In the genomic region with DNA sequence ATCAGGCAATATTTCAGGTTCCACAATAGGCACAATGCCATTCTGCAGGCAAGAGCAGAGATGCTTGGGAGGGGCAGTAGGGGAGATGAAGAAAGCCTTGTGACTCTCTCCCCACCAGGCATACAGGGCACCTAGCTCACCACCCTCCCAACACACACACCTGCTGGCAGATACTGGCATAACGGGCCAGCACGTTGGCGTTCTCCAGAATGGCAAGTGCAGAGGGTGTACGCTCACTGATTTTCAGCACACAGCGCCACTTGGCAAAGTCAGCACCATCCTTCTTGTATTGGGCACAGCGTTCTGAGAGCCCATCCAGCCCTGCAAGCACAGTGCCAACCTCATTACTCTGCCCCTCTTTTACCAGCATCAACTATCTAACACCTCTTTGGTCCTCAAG, we compare ENCODE assay signal across 12 cellular contexts. TPM values are rescaled to one million over a fixed set of nuclear protein-coding genes. Genes with fewer than 3 reads are reported as not detected.
DNase-seq lines count a peak whose midpoint lies in the region; ATAC-seq and TF ChIP-seq lines count a peak whose summit lies in the region.
"Had no signal": no experiment of that assay in that cellular context is flagged by ENCODE, and none has a peak within 500 bp of the region (broad histone marks: within the 10 kb centered on the region; RNA-seq: fewer than 3 reads in every experiment).

No MANE protein-coding gene starts in this region.

- in situ Hi-C loops in GM13977 (cut with MboI; ENCODE audit: low pct_unique_long_range_greater_than_20kb, low sequenced_read_pairs, unreplicated experiment): no loop called here

- peaks cover 59% of the 10 kb centered on the region for H3K4me1 Mint-ChIP-seq in activated naive CD4-positive, alpha-beta T cell treated with anti-CD3 and anti-CD28 coated beads, Interleukin-2, amount 10 ng/mL, durations not matched to agents 7 days and 5 days
- H3K4me1 Mint-ChIP-seq in nephron: peaks cover 26% of the 10 kb centered on the region

- no peak for ATAC-seq in HG03139 (IDR thresholded peaks at IDR 0.05; ENCODE audit: unreplicated experiment)
- ATAC-seq: GM23338 had no signal

- DNase-seq in activated naive CD4-positive, alpha-beta T cell treated with Interleukin-2 at 50 U/mL for 16 hours: peak; percentile 32
- DNase-seq in activated naive CD4-positive, alpha-beta T cell (lab: John Stamatoyannopoulos, UW): no peak
- DNase-seq in activated naive CD4-positive, alpha-beta T cell treated with anti-CD3 and anti-CD28 coated beads, Interleukin-2, amount 10 ng/mL, durations not matched to agents 7 days and 5 days: peak; percentile 48
- DNase-seq in cerebellum (ENCODE audit: low spot score): no peak
- DNase-seq in GM13977 (ENCODE audit: low spot score): no peak
- DNase-seq: activated T-cell treated with anti-CD3 and anti-CD28 coated beads, Interleukin-2, amount 50 U/mL, for 24 hours; NCI-H1930 had no signal

- H3K27ac Mint-ChIP-seq in activated naive CD4-positive, alpha-beta T cell treated with anti-CD3 and anti-CD28 coated beads, Interleukin-2, amount 10 ng/mL, durations not matched to agents 7 days and 5 days: no peak overlapping the region
- no peak overlapping the region for H3K27ac Mint-ChIP-seq in nephron
- H3K27ac Mint-ChIP-seq: activated T-cell treated with anti-CD3 and anti-CD28 coated beads, Interleukin-2, amount 50 U/mL, for 24 hours; B cell; GM23338 had no signal

- no peaks in the 10 kb centered on the region for H3K27me3 Mint-ChIP-seq in activated naive CD4-positive, alpha-beta T cell treated with anti-CD3 and anti-CD28 coated beads, Interleukin-2, amount 10 ng/mL, durations not matched to agents 7 days and 5 days
- no peaks in the 10 kb centered on the region for H3K27me3 Mint-ChIP-seq in nephron (ENCODE audit: low read depth)
- H3K27me3 Mint-ChIP-seq: activated T-cell treated with anti-CD3 and anti-CD28 coated beads, Interleukin-2, amount 50 U/mL, for 24 hours; B cell had no signal

- peak overlapping the region; percentile 31 for H3K4me3 Mint-ChIP-seq in activated naive CD4-positive, alpha-beta T cell treated with anti-CD3 and anti-CD28 coated beads, Interleukin-2, amount 10 ng/mL, durations not matched to agents 7 days and 5 days
- H3K4me3 Mint-ChIP-seq in nephron: peak overlapping the region; percentile 30 to 53 (median 50)
- H3K4me3 Mint-ChIP-seq: activated T-cell treated with anti-CD3 and anti-CD28 coated beads, Interleukin-2, amount 50 U/mL, for 24 hours; B cell; GM23338 had no signal

- CTCF ChIA-PET in activated naive CD4-positive, alpha-beta T cell treated with anti-CD3 and anti-CD28 coated beads, Interleukin-2, amount 10 ng/mL, durations not matched to agents 7 days and 5 days (lab: Charles Lee): interaction anchor here (1.9 to 4.0 kb wide), 3 partner anchors 17 to 39 kb away, joined by 5 to 24 read pairs (median 5); no protein-coding TSS in a partner anchor

- H3K9me3 Mint-ChIP-seq in activated naive CD4-positive, alpha-beta T cell treated with anti-CD3 and anti-CD28 coated beads, Interleukin-2, amount 10 ng/mL, durations not matched to agents 7 days and 5 days: no peaks in the 10 kb centered on the region
- H3K9me3 Mint-ChIP-seq in nephron: no peaks in the 10 kb centered on the region
- H3K9me3 Mint-ChIP-seq: activated T-cell treated with anti-CD3 and anti-CD28 coated beads, Interleukin-2, amount 50 U/mL, for 24 hours; GM23338 had no signal

- H3K36me3 Mint-ChIP-seq in activated naive CD4-positive, alpha-beta T cell treated with anti-CD3 and anti-CD28 coated beads, Interleukin-2, amount 10 ng/mL, durations not matched to agents 7 days and 5 days: peaks cover 53% of the 10 kb centered on the region
- peaks cover 9% of the 10 kb centered on the region for H3K36me3 Mint-ChIP-seq in nephron (ENCODE audit: low read depth)

- peak; percentile 15; the same call in 1 of the 2 replicates for TF ChIP-seq CTCF in GM12874 (IDR thresholded peaks at IDR 0.05; ENCODE audit: insufficient read depth, low read depth, low read length)
- no peak for TF ChIP-seq CTCF in nephron (IDR thresholded peaks at IDR 0.05; ENCODE audit: unreplicated experiment in 3 of 3)
- no peak for TF ChIP-seq CTCF in GM13977 (IDR thresholded peaks at IDR 0.05; ENCODE audit: extremely low read depth, insufficient read depth, missing control alignments)

RNA-seq across cellular contexts. Expression of a gene that starts 2.2 kb away (rescaled TPM):
- total RNA-seq in cerebellum: 87.4 TPM

RNA-seq across cellular contexts. Expression of a gene that starts 3.2 kb away (rescaled TPM):
- total RNA-seq in cerebellum: 24.8 TPM

RNA-seq across cellular contexts. Expression of a gene that starts 22.1 kb away (rescaled TPM):
- total RNA-seq in cerebellum: 33.8 TPM

RNA-seq across cellular contexts. Expression of a gene that starts 24.3 kb away (rescaled TPM):
- total RNA-seq in cerebellum: 21.9 TPM

RNA-seq across cellular contexts. Expression of a gene that starts 39.4 kb away (rescaled TPM):
- 34.7 TPM for total RNA-seq in cerebellum

Comparison
In these comparisons a context has a peak if more than half of its experiments do, and no peak if none do; other contexts are left out.
1. DNase-seq: peak in activated naive CD4-positive, alpha-beta T cell treated with Interleukin-2 at 50 U/mL for 16 hours (single experiment) and activated naive CD4-positive, alpha-beta T cell treated with anti-CD3 and anti-CD28 coated beads, Interleukin-2, amount 10 ng/mL, durations not matched to agents 7 days and 5 days (single experiment); none in activated naive CD4-positive, alpha-beta T cell (0 of 4), cerebellum (single experiment) and GM13977 (single experiment).